ENCODE assay signal across 8 cellular contexts in genomic region chr19:55486971-55487883, GRCh38. TPM values are rescaled to one million over a fixed set of nuclear protein-coding genes. Genes with fewer than 3 reads are reported as not detected.
DNase-seq lines count a peak whose midpoint lies in the region; ATAC-seq and TF ChIP-seq lines count a peak whose summit lies in the region.

No MANE protein-coding gene starts in this region.

- TF ChIP-seq POLR2A in gastrocnemius medialis (IDR thresholded peaks at IDR 0.05), result no peak

- DNase-seq in COLO668 (lab: John Stamatoyannopoulos, UW; ENCODE audit: unreplicated experiment), result peak; percentile 6
- DNase-seq in NCI-H446 (lab: John Stamatoyannopoulos, UW), result peak; percentile 54 to 75
- peak; percentile 75 for DNase-seq in activated naive CD8-positive, alpha-beta T cell treated with anti-CD3 and anti-CD28 coated beads for 36 hours
- DNase-seq in heart right ventricle, result peak in 1 of 2 donors; percentile 89
- DNase-seq in gastrocnemius medialis, result peak in 1 of 2 donors; percentile 47
- no peak for DNase-seq in effector memory CD4-positive, alpha-beta T cell

- no peaks in the 10 kb centered on the region for H3K9me3 ChIP-seq in heart right ventricle
- H3K9me3 ChIP-seq in gastrocnemius medialis, result no peaks in the 10 kb centered on the region
- no peaks in the 10 kb centered on the region for H3K9me3 ChIP-seq in effector memory CD4-positive, alpha-beta T cell (ENCODE audit: control insufficient read depth, low read length)

- H3K9me3 Mint-ChIP-seq in activated naive CD8-positive, alpha-beta T cell treated with anti-CD3 and anti-CD28 coated beads for 36 hours, result no peaks in the 10 kb centered on the region

- no peak for TF ChIP-seq CTCF in heart right ventricle (IDR thresholded peaks at IDR 0.05)
- no peak for TF ChIP-seq CTCF in gastrocnemius medialis (IDR thresholded peaks at IDR 0.05 in 4 of 5, conservative IDR thresholded peaks at IDR 0.05 in 1 of 5)

- H3K27me3 Mint-ChIP-seq in activated naive CD8-positive, alpha-beta T cell treated with anti-CD3 and anti-CD28 coated beads for 36 hours, result peaks cover 6% of the 10 kb centered on the region

- H3K27ac ChIP-seq in heart right ventricle, result peak overlapping the region; percentile 78 to 95 (median 88)
- peak overlapping the region; percentile 67 to 80 (median 76) for H3K27ac ChIP-seq in gastrocnemius medialis
- no peak overlapping the region for H3K27ac ChIP-seq in effector memory CD4-positive, alpha-beta T cell (ENCODE audit: insufficient read depth, low read length, poor library complexity, severe bottlenecking)

- peak overlapping the region; percentile 49 for H3K4me3 Mint-ChIP-seq in activated naive CD8-positive, alpha-beta T cell treated with anti-CD3 and anti-CD28 coated beads for 36 hours

- 34 to 39% methylated on average over 26 of the region's 26 CpGs for WGBS in heart right ventricle, 2 donors

- peak overlapping the region; percentile 64 for H3K27ac Mint-ChIP-seq in activated naive CD8-positive, alpha-beta T cell treated with anti-CD3 and anti-CD28 coated beads for 36 hours

- intact Hi-C loops in heart right ventricle (cut with DNase I), result no loop called here
- intact Hi-C loops in gastrocnemius medialis (cut with DNase I; ENCODE audit: low total_unique reads), result no loop called here

- H3K27me3 ChIP-seq in heart right ventricle (peaks cover 0 to 4% (median 0%) of the 10 kb centered on the region in 7 donors), gastrocnemius medialis (peaks cover 6 to 16% (median 11%) of the 10 kb centered on the region in 3 donors)
- H3K27me3 ChIP-seq in effector memory CD4-positive, alpha-beta T cell (replicated peaks; ENCODE audit: control insufficient read depth, insufficient read depth, low read length, poor library complexity, severe bottlenecking), result no peaks in the 10 kb centered on the region

- H3K4me1 Mint-ChIP-seq in activated naive CD8-positive, alpha-beta T cell treated with anti-CD3 and anti-CD28 coated beads for 36 hours, result peaks cover 18% of the 10 kb centered on the region

- ATAC-seq in heart right ventricle, result peak; percentile 20 to 81 (median 63)
- peak; percentile 37 to 47 for ATAC-seq in gastrocnemius medialis
- no peak for ATAC-seq in HG03469 (IDR thresholded peaks at IDR 0.05; ENCODE audit: unreplicated experiment)
- no peak for ATAC-seq in HG03439 (IDR thresholded peaks at IDR 0.05; ENCODE audit: unreplicated experiment)

- peaks cover 27 to 60% (median 46%) of the 10 kb centered on the region in 9 donors for H3K4me1 ChIP-seq in heart right ventricle
- peaks cover 11 to 28% of the 10 kb centered on the region in 2 donors for H3K4me1 ChIP-seq in gastrocnemius medialis
- peaks cover 19% of the 10 kb centered on the region for H3K4me1 ChIP-seq in effector memory CD4-positive, alpha-beta T cell (ENCODE audit: control insufficient read depth, insufficient read depth, low read length, poor library complexity, severe bottlenecking)

- H3K4me3 ChIP-seq in heart right ventricle (peak overlapping the region in 5 of 10 donors; percentile 18 to 31 (median 24)), gastrocnemius medialis (no peak overlapping the region)
- no peak overlapping the region for H3K4me3 ChIP-seq in effector memory CD4-positive, alpha-beta T cell (ENCODE audit: insufficient read depth, low read depth, low read length, poor library complexity, severe bottlenecking)

- H3K36me3 Mint-ChIP-seq in activated naive CD8-positive, alpha-beta T cell treated with anti-CD3 and anti-CD28 coated beads for 36 hours, result no peaks in the 10 kb centered on the region

- H3K36me3 ChIP-seq in heart right ventricle, result peaks cover 0 to 13% (median 6%) of the 10 kb centered on the region in 9 donors
- peaks cover 0 to 7% of the 10 kb centered on the region in 2 donors for H3K36me3 ChIP-seq in gastrocnemius medialis
- H3K36me3 ChIP-seq in effector memory CD4-positive, alpha-beta T cell (ENCODE audit: control insufficient read depth, insufficient read depth, low read length), result peaks cover 11% of the 10 kb centered on the region

- in situ Hi-C loops in gastrocnemius medialis (cut with MboI; ENCODE audit: low sequenced_read_pairs in 4 of 4), result no loop called here

RNA-seq across cellular contexts. Expression of gene SSC5D, which starts 1.0 kb away (rescaled TPM):
- 1 to 10 TPM in 1 of 2 experiments, under 1 TPM in 1; 0.46 to 1.4 TPM for total RNA-seq in activated naive CD8-positive, alpha-beta T cell treated with anti-CD3 and anti-CD28 coated beads for 36 hours
- total RNA-seq in heart right ventricle (1 to 10 TPM; 2.0 to 6.5 (median 4.0) TPM), gastrocnemius medialis (1 to 10 TPM in 2 of 4 donors, under 1 TPM in 2; 0.53 to 2.2 (median 1.1) TPM)
- polyA plus RNA-seq in heart right ventricle, result 1 to 10 TPM in 1 of 2 donors, under 1 TPM in 1; 0.72 to 2.8 TPM

RNA-seq across cellular contexts. Expression of gene NAT14, which starts 2.2 kb away (rescaled TPM):
- 10 to 100 TPM; 24.8 to 24.9 TPM for total RNA-seq in activated naive CD8-positive, alpha-beta T cell treated with anti-CD3 and anti-CD28 coated beads for 36 hours
- total RNA-seq in heart right ventricle (1 to 10 TPM; 5.8 to 9.9 (median 6.8) TPM), gastrocnemius medialis (1 to 10 TPM in 2 of 4 donors, under 1 TPM in 2; 0.40 to 2.5 (median 1.1) TPM)
- polyA plus RNA-seq in heart right ventricle, result 10 to 100 TPM in 1 of 2 donors, 1 to 10 TPM in 1; 9.0 to 16.4 TPM

RNA-seq across cellular contexts. Expression of gene ZNF628, which starts 10.8 kb away (rescaled TPM):
- 10 to 100 TPM in 1 of 2 experiments, 1 to 10 TPM in 1; 8.8 to 10.3 TPM for total RNA-seq in activated naive CD8-positive, alpha-beta T cell treated with anti-CD3 and anti-CD28 coated beads for 36 hours
- total RNA-seq in heart right ventricle, result 1 to 10 TPM; 2.5 to 7.8 (median 4.3) TPM
- 1 to 10 TPM; 4.9 to 7.5 TPM for polyA plus RNA-seq in heart right ventricle
- total RNA-seq in gastrocnemius medialis, result 10 to 100 TPM in 3 of 4 donors, 1 to 10 TPM in 1; 7.4 to 22.3 (median 14.1) TPM

RNA-seq across cellular contexts. Expression of gene C19orf85, which starts 22.7 kb away (rescaled TPM):
- not detected for total RNA-seq in activated naive CD8-positive, alpha-beta T cell treated with anti-CD3 and anti-CD28 coated beads for 36 hours
- not detected for total RNA-seq in heart right ventricle
- not detected for polyA plus RNA-seq in heart right ventricle
- not detected for total RNA-seq in gastrocnemius medialis

RNA-seq across cellular contexts. Expression of gene ISOC2, which starts 25.8 kb away (rescaled TPM):
- total RNA-seq in activated naive CD8-positive, alpha-beta T cell treated with anti-CD3 and anti-CD28 coated beads for 36 hours, result 10 to 100 TPM; 35.7 to 37.5 TPM
- total RNA-seq in heart right ventricle (10 to 100 TPM; 42.5 to 69.8 (median 48.3) TPM), gastrocnemius medialis (100 to 1,000 TPM in 1 of 4 donors, 10 to 100 TPM in 3; 59.7 to 101 (median 88.7) TPM)
- 100 to 1,000 TPM in 1 of 2 donors, 10 to 100 TPM in 1; 88.7 to 117 TPM for polyA plus RNA-seq in heart right ventricle

Comparison
In these comparisons a context has a peak if more than half of its experiments do, and no peak if none do; other contexts are left out.
1. DNase-seq: peak in COLO668 (single experiment), NCI-H446 (2 of 2) and activated naive CD8-positive, alpha-beta T cell treated with anti-CD3 and anti-CD28 coated beads for 36 hours (single experiment); none in effector memory CD4-positive, alpha-beta T cell (0 of 3).
2. ATAC-seq: peak in heart right ventricle (8 of 8) and gastrocnemius medialis (2 of 2); none in HG03469 (single experiment) and HG03439 (single experiment).